ENCODE assay signal across 13 cellular contexts in the genomic region with DNA sequence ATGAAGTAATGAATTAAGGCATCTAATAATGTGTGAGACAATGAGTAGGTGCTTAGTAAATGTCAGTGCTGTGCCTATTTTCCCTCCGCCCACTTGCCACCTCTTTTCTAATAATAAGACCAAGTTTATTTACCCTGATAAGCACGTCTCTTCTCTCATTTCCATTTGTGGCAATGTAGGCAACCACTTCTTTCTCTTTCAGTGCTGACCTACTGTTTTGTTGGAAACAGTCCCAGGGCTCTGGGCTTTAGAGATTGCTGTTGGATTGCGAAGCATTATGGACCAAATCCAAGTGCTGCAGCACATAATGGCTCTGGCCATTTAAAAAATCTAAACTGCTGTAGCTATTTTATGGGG.
DNase-seq lines count a peak whose midpoint lies in the region; ATAC-seq and TF ChIP-seq lines count a peak whose summit lies in the region.
"Had no signal": no experiment of that assay in that cellular context is flagged by ENCODE, and none has a peak within 500 bp of the region (broad histone marks: within the 10 kb centered on the region; RNA-seq: fewer than 3 reads in every experiment).

No MANE protein-coding gene starts in this region.

- H2BK120ac ChIP-seq in trophoblast cell (ENCODE audit: insufficient read depth, low read length, poor library complexity): no peak overlapping the region

- no peak overlapping the region for H4K8ac ChIP-seq in trophoblast cell (ENCODE audit: low read depth, low read length)

- no peak overlapping the region for H3K14ac ChIP-seq in trophoblast cell (ENCODE audit: low read length)

- H3K4me3 ChIP-seq in subcutaneous abdominal adipose tissue (ENCODE audit: low read depth in 1 of 5, low read length in 5 of 5): no peak overlapping the region
- H3K4me3 ChIP-seq in trophoblast cell (ENCODE audit: low read depth, low read length): no peak overlapping the region
- no peak overlapping the region for H3K4me3 ChIP-seq in GM23338
- H3K4me3 ChIP-seq in PC-9: no peak overlapping the region
- H3K4me3 ChIP-seq: BLaER1, upper lobe of left lung had no signal

- H3K27ac ChIP-seq in subcutaneous abdominal adipose tissue (ENCODE audit: low read depth, low read length) (peak overlapping the region; percentile 88), trophoblast cell (ENCODE audit: low read depth, low read length) (no peak overlapping the region), GM23338 (ENCODE audit: low read depth) (no peak overlapping the region), PC-9 (no peak overlapping the region)
- H3K27ac ChIP-seq: BLaER1 had no signal

- no peak overlapping the region for H3K4me3 Mint-ChIP-seq in activated T-helper 17 cell treated with anti-CD3 and anti-CD28 coated beads, Interleukin-2, amount 50 U/mL, for 72 hours
- no peak overlapping the region for H3K4me3 Mint-ChIP-seq in GM23338

- H3K4me1 Mint-ChIP-seq in activated T-helper 17 cell treated with anti-CD3 and anti-CD28 coated beads, Interleukin-2, amount 50 U/mL, for 72 hours: peaks cover 33% of the 10 kb centered on the region
- no peaks in the 10 kb centered on the region for H3K4me1 Mint-ChIP-seq in GM23338

- no peaks in the 10 kb centered on the region for H3K9me2 ChIP-seq in GM23338 (ENCODE audit: insufficient read depth)
- no peaks in the 10 kb centered on the region for H3K9me2 ChIP-seq in PC-9 (ENCODE audit: insufficient read depth)

- no peak overlapping the region for H3K18ac ChIP-seq in trophoblast cell (ENCODE audit: low read length)

- CTCF ChIA-PET in PC-9 (lab: Charles Lee): no interaction called here

- H3K27me3 ChIP-seq in subcutaneous abdominal adipose tissue (ENCODE audit: control insufficient read depth in 5 of 5, insufficient read depth in 4 of 5, low read length in 5 of 5): no peaks in the 10 kb centered on the region
- H3K27me3 ChIP-seq in trophoblast cell (ENCODE audit: insufficient read depth, low read length): no peaks in the 10 kb centered on the region
- no peaks in the 10 kb centered on the region for H3K27me3 ChIP-seq in GM23338 (ENCODE audit: insufficient read depth)
- H3K27me3 ChIP-seq in PC-9 (ENCODE audit: insufficient read depth, low read depth): no peaks in the 10 kb centered on the region
- H3K27me3 ChIP-seq: BLaER1, upper lobe of left lung had no signal

- H3K9me3 ChIP-seq in subcutaneous abdominal adipose tissue (ENCODE audit: control insufficient read depth in 5 of 5, low read length in 5 of 5) (no peaks in the 10 kb centered on the region), trophoblast cell (ENCODE audit: insufficient read depth, low read depth, low read length) (no peaks in the 10 kb centered on the region), PC-9 (ENCODE audit: insufficient read depth, low read depth) (0 out of 2 replicates have a peak, but pooled peaks cover 4% of the 10 kb centered on the region)
- H3K9me3 ChIP-seq: upper lobe of left lung had no signal

- no peaks in the 10 kb centered on the region for H3K36me3 ChIP-seq in subcutaneous abdominal adipose tissue (ENCODE audit: control insufficient read depth in 5 of 5, insufficient read depth in 5 of 5, low read length in 5 of 5)
- no peaks in the 10 kb centered on the region for H3K36me3 ChIP-seq in trophoblast cell (ENCODE audit: control insufficient read depth in 1 of 2, insufficient read depth in 2 of 2, low read length in 2 of 2)
- H3K36me3 ChIP-seq in GM23338 (ENCODE audit: insufficient read depth): no peaks in the 10 kb centered on the region
- H3K36me3 ChIP-seq in PC-9 (ENCODE audit: low read depth): no peaks in the 10 kb centered on the region; the same call in 1 of the 2 replicates
- H3K36me3 ChIP-seq: BLaER1, upper lobe of left lung had no signal

- H4K20me1 ChIP-seq in GM23338 (replicated peaks; ENCODE audit: insufficient read depth): no peaks in the 10 kb centered on the region
- H4K20me1 ChIP-seq in PC-9 (ENCODE audit: insufficient read depth): no peaks in the 10 kb centered on the region
- H4K20me1 ChIP-seq: BLaER1 had no signal

- H3F3A ChIP-seq in GM23338 (replicated peaks; ENCODE audit: low read depth) (no peaks in the 10 kb centered on the region), PC-9 (ENCODE audit: insufficient read depth, low read depth) (no peaks in the 10 kb centered on the region)

- H3K9ac ChIP-seq in subcutaneous abdominal adipose tissue (ENCODE audit: low read length in 5 of 5) (no peak overlapping the region), trophoblast cell (ENCODE audit: low read length) (no peak overlapping the region)
- H3K9ac ChIP-seq: BLaER1 had no signal

- H4K12ac ChIP-seq in trophoblast cell (ENCODE audit: low read depth, low read length): no peak overlapping the region

- peaks cover 0 to 23% (median 18%) of the 10 kb centered on the region in 5 donors for H3K4me1 ChIP-seq in subcutaneous abdominal adipose tissue (ENCODE audit: control insufficient read depth in 5 of 5, insufficient read depth in 5 of 5, low read length in 5 of 5)
- no peaks in the 10 kb centered on the region for H3K4me1 ChIP-seq in trophoblast cell (ENCODE audit: control insufficient read depth in 1 of 2, insufficient read depth in 2 of 2, low read length in 2 of 2)
- no peaks in the 10 kb centered on the region for H3K4me1 ChIP-seq in GM23338 (ENCODE audit: insufficient read depth)
- H3K4me1 ChIP-seq in PC-9 (replicated peaks; ENCODE audit: insufficient read depth): no peaks in the 10 kb centered on the region

- peak; percentile 8 for ATAC-seq in activated T-helper 17 cell treated with anti-CD3 and anti-CD28 coated beads, Interleukin-2, amount 50 U/mL, for 72 hours (replicated peaks)
- ATAC-seq in left ventricle myocardium superior: peak; percentile 92
- ATAC-seq in GM23338: no peak
- ATAC-seq: HCT116 had no signal

- no peak overlapping the region for H4K91ac ChIP-seq in trophoblast cell (ENCODE audit: low read depth, low read length)

- H3K23ac ChIP-seq in trophoblast cell (ENCODE audit: low read length): no peak overlapping the region

- H3K36me3 Mint-ChIP-seq in activated T-helper 17 cell treated with anti-CD3 and anti-CD28 coated beads, Interleukin-2, amount 50 U/mL, for 72 hours (ENCODE audit: low read depth): peaks cover 81% of the 10 kb centered on the region
- no peaks in the 10 kb centered on the region for H3K36me3 Mint-ChIP-seq in GM23338 (ENCODE audit: low read depth)
- H3K36me3 Mint-ChIP-seq: naive B cell had no signal

- TF ChIP-seq CTCF in GM23338 (conservative IDR thresholded peaks at IDR 0.05; ENCODE audit: low read depth in 2 of 2) (no peak), PC-9 (conservative IDR thresholded peaks at IDR 0.05) (no peak)

- H3K27ac Mint-ChIP-seq in activated T-helper 17 cell treated with anti-CD3 and anti-CD28 coated beads, Interleukin-2, amount 50 U/mL, for 72 hours: peak overlapping the region; percentile 23
- no peak overlapping the region for H3K27ac Mint-ChIP-seq in GM23338

- H2AFZ ChIP-seq in trophoblast cell (ENCODE audit: insufficient read depth, low read length, poor library complexity) (no peak overlapping the region), GM23338 (no peak overlapping the region), PC-9 (no peak overlapping the region)

- no peak overlapping the region for H2BK12ac ChIP-seq in trophoblast cell (ENCODE audit: low read length)

- intact Hi-C loops in left ventricle myocardium superior (cut with micrococcal nuclease) (loop anchor here (10.0 kb wide), 1 partner anchor 57 kb away; no protein-coding TSS in a partner anchor), PC-9 (cut with micrococcal nuclease; ENCODE audit: unreplicated experiment) (no loop called here)

- no CpG with 5 or more reads among the region's 3 CpGs for WGBS in trophoblast cell (ENCODE audit: extremely low coverage, insufficient coverage, insufficient read length)

- no peaks in the 10 kb centered on the region for H3K27me3 Mint-ChIP-seq in activated T-helper 17 cell treated with anti-CD3 and anti-CD28 coated beads, Interleukin-2, amount 50 U/mL, for 72 hours
- peaks cover 2% of the 10 kb centered on the region for H3K27me3 Mint-ChIP-seq in GM23338 (ENCODE audit: insufficient read depth, low read depth, poor library complexity)
- H3K27me3 Mint-ChIP-seq: naive B cell had no signal

- H3K4me2 ChIP-seq in trophoblast cell (ENCODE audit: low read length) (no peak overlapping the region), GM23338 (no peak overlapping the region), PC-9 (no peak overlapping the region)
- H3K4me2 ChIP-seq: BLaER1 had no signal

- H3K4ac ChIP-seq in trophoblast cell (ENCODE audit: low read depth, low read length): no peak overlapping the region

- H3K79me2 ChIP-seq in trophoblast cell (ENCODE audit: control insufficient read depth, insufficient read depth, low read length, poor library complexity) (no peaks in the 10 kb centered on the region), GM23338 (replicated peaks; ENCODE audit: insufficient read depth) (no peaks in the 10 kb centered on the region), PC-9 (ENCODE audit: low read depth) (no peaks in the 10 kb centered on the region)

- no TSS peak for BruUV-seq in PC-9 (replicated peaks; lab: Mats Ljungman, UMichigan)

- POLR2A ChIA-PET in PC-9 (lab: Charles Lee; ENCODE audit: unreplicated experiment): interaction anchor here (0.7 kb wide), 1 partner anchor 390 kb away, joined by 5 read pairs; no protein-coding TSS in a partner anchor

- DNase-seq in NCI-H2081 (lab: John Stamatoyannopoulos, UW): peak; percentile 33 to 75
- DNase-seq in NCI-H2081 treated with DMSO at 0.1 percent for 48 hours (lab: John Stamatoyannopoulos, UW): no peak
- DNase-seq in left ventricle myocardium superior: no peak
- DNase-seq in trophoblast cell: no peak
- DNase-seq in GM23338 (ENCODE audit: low spot score): no peak
- no peak for DNase-seq in PC-9
- DNase-seq: activated naive CD4-positive, alpha-beta T cell treated with Interleukin-2 at 50 U/mL for 16 hours; naive B cell had no signal

- H3K9me3 Mint-ChIP-seq in activated T-helper 17 cell treated with anti-CD3 and anti-CD28 coated beads, Interleukin-2, amount 50 U/mL, for 72 hours: peaks cover 15% of the 10 kb centered on the region
- no peaks in the 10 kb centered on the region for H3K9me3 Mint-ChIP-seq in GM23338

- no peak overlapping the region for H2BK5ac ChIP-seq in trophoblast cell (ENCODE audit: low read depth, low read length, poor library complexity)

- no peaks in the 10 kb centered on the region for H3K79me1 ChIP-seq in trophoblast cell (ENCODE audit: low read length)

- H2AK5ac ChIP-seq in trophoblast cell (ENCODE audit: low read length): no peak overlapping the region

TF ChIP-seq in GM23338, 12 proteins besides CTCF, POLR2A, EP300 and RAD21 (continues in another document):
- no peak for TF ChIP-seq NANOG (IDR thresholded peaks at IDR 0.05; ENCODE audit: borderline replicate concordance)
- no peak for TF ChIP-seq POLR2AphosphoS5 (IDR thresholded peaks at IDR 0.05; ENCODE audit: low read depth)

Comparison
In these comparisons a context has a peak if more than half of its experiments do, and no peak if none do; other contexts are left out.
1. DNase-seq: peak in NCI-H2081 (2 of 2); none in NCI-H2081 treated with DMSO at 0.1 percent for 48 hours (single experiment), left ventricle myocardium superior (single experiment), trophoblast cell (0 of 2), GM23338 (single experiment) and PC-9 (0 of 2).